ENCODE assay signal across 7 cellular contexts in genomic region chr19:38682872-38683392, GRCh38. TPM values are rescaled to one million over a fixed set of nuclear protein-coding genes. Genes with fewer than 3 reads are reported as not detected.
DNase-seq lines count a peak whose midpoint lies in the region; ATAC-seq, FAIRE-seq and TF ChIP-seq lines count a peak whose summit lies in the region.

No MANE protein-coding gene starts in this region.

- H3K27ac ChIP-seq in MM.1S (ENCODE audit: low read length) = peak overlapping the region; percentile 93; the same call in 1 of the 2 replicates
- H3K27ac ChIP-seq in K562 (ENCODE audit: extremely low read depth, low read depth, low read length) = peak overlapping the region; percentile 98
- peak overlapping the region; percentile 85 for H3K27ac ChIP-seq in HepG2 (ENCODE audit: extremely low read length, insufficient read depth, low read length)
- H3K27ac ChIP-seq in temporal lobe (ENCODE audit: low read depth, low read length) = peak overlapping the region; percentile 47

- DNase-seq in MM.1S (no peak), K562 (ENCODE audit: extremely low read depth in 1 of 4, low spot score in 3 of 4) (no peak), HepG2 (ENCODE audit: low spot score) (no peak), NCI-H82 treated with DMSO at 0.1 percent for 48 hours (lab: John Stamatoyannopoulos, UW; ENCODE audit: unreplicated experiment) (no peak), ecto neural progenitor cell (ENCODE audit: low spot score) (no peak)

- ATAC-seq in K562 (no peak), HepG2 (peak; percentile 2; the same call in 1 of the 3 replicates), HG03354 (IDR thresholded peaks at IDR 0.05; ENCODE audit: poor library complexity, severe bottlenecking, unreplicated experiment) (no peak)

- no peaks in the 10 kb centered on the region for H4K20me1 ChIP-seq in MM.1S (ENCODE audit: insufficient read depth, low read length)
- H4K20me1 ChIP-seq in K562 (replicated peaks; ENCODE audit: control insufficient read depth, insufficient read depth, low read length) = peaks cover 14% of the 10 kb centered on the region; the same call in 1 of the 2 replicates
- H4K20me1 ChIP-seq in HepG2 (ENCODE audit: insufficient read depth, low read length) = peaks cover 24% of the 10 kb centered on the region

- H3K4me2 ChIP-seq in MM.1S (ENCODE audit: low read depth, low read length) = peak overlapping the region; percentile 30; the same call in 1 of the 2 replicates
- H3K4me2 ChIP-seq in K562 (ENCODE audit: insufficient read depth, low read length) = peak overlapping the region; percentile 63; the same call in 1 of the 2 replicates
- H3K4me2 ChIP-seq in HepG2 (ENCODE audit: low read depth, low read length) = peak overlapping the region; percentile 25

- POLR2A ChIA-PET in K562 (lab: Yijun Ruan, JAX) (interaction anchor here (0.6 to 1.3 kb wide), 2 partner anchors 13 to 694 kb away, joined by 3 to 8 read pairs; no protein-coding TSS in a partner anchor), HepG2 (lab: Yijun Ruan, JAX) (interaction anchor here (0.8 to 3.4 kb wide), 15 partner anchors 12 to 248 kb away, joined by 3 to 37 read pairs (median 5); partner anchors contain the start of genes ACTN4, EIF3K, MRPS12 and SARS2)

- no peak overlapping the region; the same call in 1 of the 2 replicates for H3K9ac ChIP-seq in MM.1S (ENCODE audit: low read length)
- H3K9ac ChIP-seq in K562 (ENCODE audit: insufficient read depth in 1 of 2, low read depth in 2 of 2, low read length in 2 of 2) = peak overlapping the region; percentile 67 to 76
- peak overlapping the region; percentile 63 for H3K9ac ChIP-seq in HepG2 (ENCODE audit: insufficient read depth, low read depth, low read length)

- TF ChIP-seq EP300 in K562 (IDR thresholded peaks at IDR 0.05; ENCODE audit: low read length) (no peak), HepG2 (IDR thresholded peaks at IDR 0.05; ENCODE audit: low read depth in 2 of 2, low read length in 2 of 2) (no peak), HepG2 (CRISPR knock-in tag; IDR thresholded peaks at IDR 0.05; ENCODE audit: borderline replicate concordance) (no peak)

- H3K4me3 ChIP-seq in MM.1S (ENCODE audit: low read length) (no peak overlapping the region), K562 (no peak overlapping the region), HepG2 (replicated peaks in 1 of 3; ENCODE audit: insufficient read depth in 1 of 3, low read depth in 2 of 3, low read length in 3 of 3) (peak overlapping the region in 1 of 3 experiments; percentile 27; a peak in 1 of 6 replicates)

- H2AFZ ChIP-seq in MM.1S (ENCODE audit: low read length) (no peak overlapping the region), K562 (ENCODE audit: low read depth, low read length) (no peak overlapping the region), HepG2 (ENCODE audit: low read length) (no peak overlapping the region)

- no peak for TF ChIP-seq RAD21 in K562 (CRISPR knock-in tag; conservative IDR thresholded peaks at IDR 0.05 in 1 of 2, IDR thresholded peaks at IDR 0.05 in 1 of 2)
- no peak for TF ChIP-seq RAD21 in HepG2 (CRISPR knock-in tag; IDR thresholded peaks at IDR 0.05)

- no peaks in the 10 kb centered on the region for H3K27me3 ChIP-seq in MM.1S (replicated peaks; ENCODE audit: insufficient read depth, low read length)
- no peaks in the 10 kb centered on the region for H3K27me3 ChIP-seq in K562 (ENCODE audit: control insufficient read depth in 2 of 2, insufficient read depth in 2 of 2, low read length in 2 of 2)
- no peaks in the 10 kb centered on the region for H3K27me3 ChIP-seq in HepG2 (ENCODE audit: control insufficient read depth in 1 of 2, insufficient read depth in 2 of 2, low read length in 2 of 2)

- CTCF ChIA-PET in K562 (lab: Yijun Ruan, JAX; ENCODE audit: low intra/inter-chr PET ratio) = no interaction called here
- CTCF ChIA-PET in HepG2 (lab: Yijun Ruan, JAX; ENCODE audit: low intra/inter-chr PET ratio, low total read pairs) = no interaction called here

- H3K9me2 ChIP-seq in MM.1S (replicated peaks; ENCODE audit: insufficient read depth, low read length) = no peaks in the 10 kb centered on the region

- TF ChIP-seq POLR2A in K562 (conservative IDR thresholded peaks at IDR 0.05) (no peak), HepG2 (IDR thresholded peaks at IDR 0.05; ENCODE audit: insufficient read depth in 1 of 2, low read depth in 2 of 2, low read length in 2 of 2) (no peak)

- peaks cover 94% of the 10 kb centered on the region for H3K79me2 ChIP-seq in MM.1S (ENCODE audit: low read length)
- peaks cover 100% of the 10 kb centered on the region for H3K79me2 ChIP-seq in K562 (ENCODE audit: control insufficient read depth, insufficient read depth, low read length)
- peaks cover 98% of the 10 kb centered on the region for H3K79me2 ChIP-seq in HepG2 (ENCODE audit: insufficient read depth, low read length)

- in situ Hi-C loops in K562 (cut with MboI) (no loop called here), HepG2 (cut with HindIII; ENCODE audit: extremely low pct_ligation_motif_present, low pct_unique_long_range_greater_than_20kb) (no loop called here)

- no peak for TF ChIP-seq CTCF in MM.1S (IDR thresholded peaks at IDR 0.05; ENCODE audit: low read length)
- no peak for TF ChIP-seq CTCF in K562 (IDR thresholded peaks at IDR 0.05 in 2 of 3, conservative IDR thresholded peaks at IDR 0.05 in 1 of 3; ENCODE audit: insufficient read depth in 2 of 3, low read depth in 1 of 3, low read length in 3 of 3)
- TF ChIP-seq CTCF in HepG2 (CRISPR knock-in tag; IDR thresholded peaks at IDR 0.05) = no peak

- peaks cover 3% of the 10 kb centered on the region for H3K9me1 ChIP-seq in K562 (ENCODE audit: control insufficient read depth, insufficient read depth, low read length)

- peaks cover 47% of the 10 kb centered on the region for H3K4me1 ChIP-seq in MM.1S (ENCODE audit: low read length)
- H3K4me1 ChIP-seq in K562 (replicated peaks in 1 of 2; ENCODE audit: control insufficient read depth in 2 of 2, insufficient read depth in 2 of 2, low read length in 2 of 2) = peaks cover 73 to 91% of the 10 kb centered on the region in 2 experiments
- H3K4me1 ChIP-seq in HepG2 (ENCODE audit: insufficient read depth, low read length) = peaks cover 99% of the 10 kb centered on the region

- peaks cover 40% of the 10 kb centered on the region for H3F3A ChIP-seq in MM.1S (ENCODE audit: insufficient read depth, low read length)

- FAIRE-seq in K562 (lab: Jason Lieb, UNC) (no peak), HepG2 (lab: Jason Lieb, UNC) (no peak)

- H3K36me3 ChIP-seq in MM.1S (replicated peaks; ENCODE audit: insufficient read depth, low read length) (no peaks in the 10 kb centered on the region), K562 (ENCODE audit: control insufficient read depth, insufficient read depth, low read length) (peaks cover 66% of the 10 kb centered on the region), HepG2 (replicated peaks in 1 of 2; ENCODE audit: control insufficient read depth in 1 of 2, insufficient read depth in 2 of 2, low read length in 2 of 2) (peaks cover 8 to 20% of the 10 kb centered on the region in 2 experiments)

- 92% methylated on average over 5 of the region's 7 CpGs for WGBS in K562 (ENCODE audit: insufficient coverage, low coverage, missing lambda C conversion rate)
- 93% methylated on average over 7 of the region's 7 CpGs for WGBS in HepG2 (ENCODE audit: low lambda C conversion rate)

- BruUV-seq in K562 (replicated peaks; lab: Mats Ljungman, UMichigan) (no TSS peak), HepG2 (replicated peaks; lab: Mats Ljungman, UMichigan) (TSS peak; percentile 96)

- H3K9me3 ChIP-seq in MM.1S (replicated peaks; ENCODE audit: insufficient read depth, low read length) (no peaks in the 10 kb centered on the region), K562 (replicated peaks; ENCODE audit: control insufficient read depth, insufficient read depth, low read depth, low read length) (peaks cover 7% of the 10 kb centered on the region), HepG2 (ENCODE audit: low read length) (no peaks in the 10 kb centered on the region)

- intact Hi-C loops in K562 (cut with micrococcal nuclease) (no loop called here), HepG2 (cut with micrococcal nuclease; ENCODE audit: unreplicated experiment) (loop anchor here (1.0 kb wide), 1 partner anchor 12 kb away; no protein-coding TSS in a partner anchor)

RNA-seq across cellular contexts. Expression of gene ACTN4, which starts 35.5 kb away (rescaled TPM):
- 168 and 288 TPM in 2 replicates for total RNA-seq in K562 (2011; cell fraction: chromatin; rRNA removed; ENCODE audit: low replicate concordance)
- 79.0 and 102 TPM in 2 replicates for total RNA-seq in K562 (2011; cell fraction: nucleolus; rRNA removed)
- total RNA-seq in K562 (2011; cell fraction: nucleoplasm; rRNA removed) = 99.5 and 155 TPM in 2 replicates
- total RNA-seq in K562 (2014; rRNA removed) (159 and 202 TPM in 2 replicates), K562 (2014; rRNA removed; fragmentation: Illumina TruSeq; extraction: Trizol) (67.2 and 80.0 TPM in 2 replicates), K562 (2015; rRNA removed; fragmentation: Illumina TruSeq; extraction: Trizol) (58.2 and 67.4 TPM in 2 replicates), K562 (2021) (362 and 385 TPM in 2 replicates), HepG2 (2016; rRNA removed; fragmentation: Illumina TruSeq; extraction: Trizol) (167 and 192 TPM in 2 replicates), temporal lobe (51.9 TPM)
- polyA plus RNA-seq in K562 (2011; rRNA removed) (130 and 299 TPM in 2 replicates), K562 (2014; fragmentation: Illumina TruSeq; extraction: Trizol) (149 and 163 TPM in 2 replicates), K562 (2014; fragmentation: Nextera tagmentation; extraction: Ambion mirVana) (1 to 10 TPM; 3.1 to 8.4 TPM), K562 (2014; rRNA removed) (115 and 125 TPM in 2 replicates), HepG2 (2011; rRNA removed) (171 and 223 TPM in 2 replicates)
- 90.1 and 157 TPM in 2 replicates for polyA plus RNA-seq in K562 (2011; cell fraction: cytosol; rRNA removed)
- polyA plus RNA-seq in K562 (2011; cell fraction: nucleus; rRNA removed) = 395 and 716 TPM in 2 replicates
- 444 and 454 TPM in 2 replicates for polyA plus RNA-seq in K562 (2012)
- 140 and 177 TPM in 2 replicates for polyA minus RNA-seq in K562 (2011; rRNA and poly(A)+ RNA removed)
- polyA minus RNA-seq in K562 (2011; cell fraction: cytosol; rRNA and poly(A)+ RNA removed) = 135 and 194 TPM in 2 replicates
- 51.4 and 130 TPM in 2 replicates for polyA minus RNA-seq in K562 (2011; cell fraction: nucleus; rRNA and poly(A)+ RNA removed)
- total RNA-seq in HepG2 (2016; cell fraction: cytosol; rRNA removed; fragmentation: Illumina TruSeq; extraction: Trizol; ENCODE audit: low read depth) = 13.8 and 15.0 TPM in 2 replicates
- 122 and 176 TPM in 2 replicates for total RNA-seq in HepG2 (2016; cell fraction: insoluble cytoplasmic fraction; rRNA removed; fragmentation: Illumina TruSeq; extraction: Trizol)
- total RNA-seq in HepG2 (2016; cell fraction: membrane; rRNA removed; fragmentation: Illumina TruSeq; extraction: Trizol) = 28.6 and 34.1 TPM in 2 replicates
- 148 and 165 TPM in 2 replicates for total RNA-seq in HepG2 (2016; cell fraction: nucleus; rRNA removed; fragmentation: Illumina TruSeq; extraction: Trizol)
- 82.2 and 91.7 TPM in 2 replicates for polyA plus RNA-seq in HepG2 (2011; cell fraction: cytosol; rRNA removed)
- polyA plus RNA-seq in HepG2 (2011; cell fraction: nucleus; rRNA removed) = 437 and 620 TPM in 2 replicates
- 222 and 260 TPM in 2 replicates for polyA plus RNA-seq in HepG2 (2012)
- polyA plus RNA-seq in HepG2 (2016; cell fraction: cytosol; fragmentation: Illumina TruSeq; extraction: Trizol; ENCODE audit: low read depth) = 5.8 and 8.5 TPM in 2 replicates
- polyA plus RNA-seq in HepG2 (2016; cell fraction: insoluble cytoplasmic fraction; fragmentation: Illumina TruSeq; extraction: Trizol; ENCODE audit: low read depth) = 192 and 256 TPM in 2 replicates
- 20.9 and 27.6 TPM in 2 replicates for polyA plus RNA-seq in HepG2 (2016; cell fraction: membrane; fragmentation: Illumina TruSeq; extraction: Trizol; ENCODE audit: low read depth)
- polyA plus RNA-seq in HepG2 (2016; cell fraction: nucleus; fragmentation: Illumina TruSeq; extraction: Trizol; ENCODE audit: insufficient read depth, low read depth) = 435 and 441 TPM in 2 replicates
- 172 and 192 TPM in 2 replicates for polyA minus RNA-seq in HepG2 (2011; rRNA and poly(A)+ RNA removed; ENCODE audit: low replicate concordance)
- 86.2 and 95.5 TPM in 2 replicates for polyA minus RNA-seq in HepG2 (2011; cell fraction: cytosol; rRNA and poly(A)+ RNA removed)
- 73.1 and 75.2 TPM in 2 replicates for polyA minus RNA-seq in HepG2 (2011; cell fraction: nucleus; rRNA and poly(A)+ RNA removed)

Comparison
In these comparisons a context has a peak if more than half of its experiments do, and no peak if none do; other contexts are left out.
1. H3K27ac ChIP-seq: peak in every context shown above with its lines; median percentile 98 in K562; 93 in MM.1S; 85 in HepG2; 47 in temporal lobe.